In genomic region chr6:35402136-35402855, GRCh38 we compare ENCODE assay signal across 12 cellular contexts.
DNase-seq lines count a peak whose midpoint lies in the region; ATAC-seq and TF ChIP-seq lines count a peak whose summit lies in the region.
"Had no signal": no experiment of that assay in that cellular context is flagged by ENCODE, and none has a peak within 500 bp of the region (broad histone marks: within the 10 kb centered on the region; RNA-seq: fewer than 3 reads in every experiment).

No MANE protein-coding gene starts in this region.

- peak; percentile 58 for ATAC-seq in HG03342 (IDR thresholded peaks at IDR 0.05; ENCODE audit: unreplicated experiment)

- H3K4me3 ChIP-seq in GM12875 (ENCODE audit: low read depth, low read length): no peak overlapping the region
- H3K4me3 ChIP-seq: ovary, upper lobe of left lung had no signal

- peak; percentile 12; the same call in 1 of the 2 replicates for TF ChIP-seq CTCF in GM12875 (IDR thresholded peaks at IDR 0.05; ENCODE audit: borderline replicate concordance, insufficient read depth, low read depth, low read length)

- DNase-seq in epidermal melanocyte (ENCODE audit: insufficient read length, low spot score): peak; percentile 2
- peak; percentile 25 for DNase-seq in retina
- DNase-seq in anterior cingulate cortex (lab: John Stamatoyannopoulos, UW): no peak
- no peak for DNase-seq in activated gamma-delta T cell (lab: John Stamatoyannopoulos, UW)
- no peak for DNase-seq in germinal center (ENCODE audit: low spot score)
- DNase-seq: activated CD4-positive, alpha-beta T cell treated with anti-CD3 and anti-CD28 coated beads, Interleukin-2, amount 10 ng/mL, durations not matched to agents 24 days and 14 days; DMS79; erythroblast; ovary had no signal

Comparison
In these comparisons a context has a peak if more than half of its experiments do, and no peak if none do; other contexts are left out.
1. DNase-seq: peak in epidermal melanocyte (single experiment) and retina (single experiment); none in anterior cingulate cortex (0 of 58), activated gamma-delta T cell (single experiment) and germinal center (single experiment).